ENCODE assay signal across 9 cellular contexts in genomic region chr2:240762971-240763370, GRCh38. TPM values are rescaled to one million over a fixed set of nuclear protein-coding genes. Genes with fewer than 3 reads are reported as not detected.
"Had no signal": no experiment of that assay in that cellular context is flagged by ENCODE, and none has a peak within 500 bp of the region (broad histone marks: within the 10 kb centered on the region; RNA-seq: fewer than 3 reads in every experiment).

No MANE protein-coding gene starts in this region.

- H3K9me3 ChIP-seq: HAP-1 had no signal

- H2AFZ ChIP-seq: GM23248, GM23338 had no signal

- H3K4me1 ChIP-seq: HAP-1 had no signal

- ATAC-seq: GM23338, HCT116 had no signal

- H3K9ac ChIP-seq: GM23248 had no signal

- H3K4me3 ChIP-seq: GM23248, GM23338, HAP-1 had no signal

- DNase-seq: GM23248, GOT3, H7, H9, HCEC 1CT, HFFc6 had no signal

- H3K27ac ChIP-seq: GM23248 had no signal

- H3K4me2 ChIP-seq: GM23338 had no signal

RNA-seq across cellular contexts. Expression of gene KIF1A, which starts 57.0 kb away (rescaled TPM):
- total RNA-seq: HFFc6 had no signal
